In the genomic region with DNA sequence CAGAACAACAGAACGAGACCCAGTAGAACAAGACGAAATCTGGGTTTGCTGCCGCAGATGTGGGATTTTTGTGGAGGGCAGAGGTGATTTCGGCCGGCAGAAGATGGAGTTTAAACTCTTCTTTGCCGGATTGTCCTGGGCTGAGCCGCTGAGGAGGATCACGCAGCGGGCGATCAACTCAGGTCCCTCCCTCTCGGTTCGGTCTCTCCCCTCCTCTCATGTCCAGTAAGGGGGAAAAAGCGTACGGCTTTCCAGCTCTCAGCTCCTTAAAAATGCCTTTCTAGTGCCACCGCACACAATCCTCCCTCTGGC, we compare ENCODE assay signal across 8 cellular contexts. TPM values are rescaled to one million over a fixed set of nuclear protein-coding genes. Genes with fewer than 3 reads are reported as not detected.
DNase-seq lines count a peak whose midpoint lies in the region; ATAC-seq, FAIRE-seq and TF ChIP-seq lines count a peak whose summit lies in the region.

No MANE protein-coding gene starts in this region.

- TSS peak; percentile 49 for BruUV-seq in GM12878 (replicated peaks; lab: Mats Ljungman, UMichigan)

- H3K27me3 ChIP-seq in heart right ventricle (no peaks in the 10 kb centered on the region), GM12878 (replicated peaks in 1 of 2; ENCODE audit: control insufficient read depth in 2 of 2, insufficient read depth in 2 of 2, low read length in 1 of 2) (no peaks in the 10 kb centered on the region), lung (ENCODE audit: control insufficient read depth, insufficient read depth) (no peaks in the 10 kb centered on the region)

- TF ChIP-seq RAD21 in GM12878 (IDR thresholded peaks at IDR 0.05; ENCODE audit: insufficient read depth, low read depth, low read length): no peak

- ATAC-seq in heart right ventricle (no peak), Right ventricle myocardium superior (ENCODE audit: poor library complexity) (no peak), GM12878 (no peak), lung (ENCODE audit: insufficient read depth, low FRiP score) (no peak), GM21528 (IDR thresholded peaks at IDR 0.05; ENCODE audit: low FRiP score, unreplicated experiment) (no peak), GM19397 (IDR thresholded peaks at IDR 0.05; ENCODE audit: unreplicated experiment) (no peak)

- in situ Hi-C loops in GM12878 (cut with MboI) (no loop called here), GM13977 (cut with MboI; ENCODE audit: low pct_unique_long_range_greater_than_20kb, low sequenced_read_pairs, unreplicated experiment) (no loop called here)

- FAIRE-seq in GM12878 (lab: Jason Lieb, UNC): no peak

- H3K27ac ChIP-seq in heart right ventricle: peak overlapping the region; percentile 87 to 99 (median 94)
- peak overlapping the region; percentile 64 for H3K27ac ChIP-seq in GM12878 (ENCODE audit: control insufficient read depth, insufficient read depth)
- peak overlapping the region; percentile 95 to 98 for H3K27ac ChIP-seq in lung (ENCODE audit: low read depth in 1 of 2, low read length in 1 of 2)
- peak overlapping the region; percentile 83 for H3K27ac ChIP-seq in urinary bladder (ENCODE audit: low read depth)

- peaks cover 0 to 26% (median 0%) of the 10 kb centered on the region in 9 donors for H3K36me3 ChIP-seq in heart right ventricle
- H3K36me3 ChIP-seq in GM12878 (ENCODE audit: control insufficient read depth in 2 of 2, insufficient read depth in 2 of 2, low read length in 1 of 2): no peaks in the 10 kb centered on the region; a peak in 2 of 4 replicates
- no peaks in the 10 kb centered on the region for H3K36me3 ChIP-seq in lung (ENCODE audit: control insufficient read depth in 2 of 2, insufficient read depth in 2 of 2, low read length in 2 of 2)
- H3K36me3 ChIP-seq in urinary bladder (ENCODE audit: insufficient read depth): no peaks in the 10 kb centered on the region

- peaks cover 72% of the 10 kb centered on the region for H3K79me2 ChIP-seq in GM12878 (ENCODE audit: control insufficient read depth, insufficient read depth, low read length)

- DNase-seq in heart right ventricle (no peak), Right ventricle myocardium superior (no peak), GM12878 (ENCODE audit: low read depth, low spot score) (no peak), lung (ENCODE audit: low spot score) (no peak), GM13977 (ENCODE audit: low spot score) (no peak)

- H3K4me3 ChIP-seq in heart right ventricle (peak overlapping the region; percentile 68 to 93 (median 88)), GM12878 (peak overlapping the region; percentile 92), lung (peak overlapping the region; percentile 76), urinary bladder (ENCODE audit: low read depth, low read length) (peak overlapping the region; percentile 98)

- H3K9me3 ChIP-seq in heart right ventricle (no peaks in the 10 kb centered on the region), GM12878 (replicated peaks; ENCODE audit: control insufficient read depth, insufficient read depth, low read length) (no peaks in the 10 kb centered on the region), lung (ENCODE audit: control insufficient read depth in 2 of 2, insufficient read depth in 1 of 2, low read length in 1 of 2) (no peaks in the 10 kb centered on the region)

- SMC1A ChIA-PET in GM12878 (lab: Charles Lee; ENCODE audit: uncharacterized antibody, unreplicated experiment): interaction anchor here (1.0 to 3.0 kb wide), 8 partner anchors 12 to 210 kb away, joined by 3 to 11 read pairs (median 6); a partner anchor contains a TSS

- TF ChIP-seq POLR2A in GM12878 (IDR thresholded peaks at IDR 0.05; ENCODE audit: low read depth, low read length): no peak

- peaks cover 16 to 62% (median 59%) of the 10 kb centered on the region in 9 donors for H3K4me1 ChIP-seq in heart right ventricle
- H3K4me1 ChIP-seq in GM12878 (ENCODE audit: control insufficient read depth, insufficient read depth, low read length): peaks cover 17% of the 10 kb centered on the region
- H3K4me1 ChIP-seq in lung (ENCODE audit: control insufficient read depth in 2 of 2, insufficient read depth in 2 of 2, low read length in 2 of 2): peaks cover 7 to 32% of the 10 kb centered on the region in 2 donors
- peaks cover 3% of the 10 kb centered on the region for H3K4me1 ChIP-seq in urinary bladder (ENCODE audit: insufficient read depth)

- peak overlapping the region; percentile 81 for H3K4me2 ChIP-seq in GM12878 (ENCODE audit: control insufficient read depth, insufficient read depth)

- CTCF ChIA-PET in GM12878 (lab: Yijun Ruan, JAX): interaction anchor here (1.3 to 3.8 kb wide), 8 partner anchors 11 to 222 kb away, joined by 4 to 22 read pairs (median 7); a partner anchor contains a TSS

- intact Hi-C loops in heart right ventricle (cut with DNase I): loop anchor here in 5 of 10 donors (5.0 to 10.0 kb wide), 4 partner anchors 42 to 104 kb away; a partner anchor contains a TSS
- intact Hi-C loops in Right ventricle myocardium superior (cut with DNase I): no loop called here
- intact Hi-C loops in GM12878 (cut with micrococcal nuclease; ENCODE audit: unreplicated experiment): no loop called here

- H3K9ac ChIP-seq in GM12878 (ENCODE audit: control insufficient read depth, insufficient read depth, low read length): peak overlapping the region; percentile 85

- H4K20me1 ChIP-seq in GM12878 (ENCODE audit: control insufficient read depth, insufficient read depth): no peaks in the 10 kb centered on the region

- TF ChIP-seq CTCF in heart right ventricle (IDR thresholded peaks at IDR 0.05) (no peak), GM12878 (IDR thresholded peaks at IDR 0.05 in 2 of 3, conservative IDR thresholded peaks at IDR 0.05 in 1 of 3; ENCODE audit: control insufficient read depth in 2 of 3, extremely low read depth in 1 of 3, insufficient read depth in 1 of 3, low read depth in 3 of 3, low read length in 3 of 3) (no peak), lung (IDR thresholded peaks at IDR 0.05; ENCODE audit: control extremely low read depth, extremely low read depth) (no peak), GM13977 (IDR thresholded peaks at IDR 0.05; ENCODE audit: extremely low read depth, insufficient read depth, missing control alignments) (no peak)

- no peak for TF ChIP-seq EP300 in GM12878 (IDR thresholded peaks at IDR 0.05; ENCODE audit: borderline replicate concordance in 1 of 2, control insufficient read depth in 1 of 2, low read depth in 2 of 2, low read length in 2 of 2)

- no peak overlapping the region for H2AFZ ChIP-seq in GM12878 (ENCODE audit: control insufficient read depth, low read depth, low read length)

- POLR2A ChIA-PET in GM12878 (lab: Charles Lee): interaction anchor here (1.1 to 2.9 kb wide), 7 partner anchors 51 to 304 kb away, joined by 4 to 19 read pairs (median 7); a partner anchor contains a TSS

- RAD21 ChIA-PET in GM12878 (lab: Charles Lee; ENCODE audit: unreplicated experiment): interaction anchor here (2.3 to 2.9 kb wide), 2 partner anchors 49 to 222 kb away, joined by 21 to 27 read pairs; a partner anchor contains a TSS

- WGBS in heart right ventricle, 2 donors: 0% methylated on average over 15 of the region's 15 CpGs
- under 1% methylated on average over 15 of the region's 15 CpGs for WGBS in GM12878 (ENCODE audit: insufficient coverage, insufficient replicate concordance, low lambda C conversion rate, missing lambda C conversion rate)
- WGBS in lung, 2 donors: 1% methylated on average over 15 of the region's 15 CpGs
- under 1% methylated on average over 15 of the region's 15 CpGs for WGBS in urinary bladder

RNA-seq across cellular contexts. Expression of a gene that starts 2.5 kb away (rescaled TPM):
- total RNA-seq in heart right ventricle (10 to 100 TPM; 18.4 to 28.0 (median 21.6) TPM), Right ventricle myocardium superior (14.8 TPM), GM12878 (2014; rRNA removed) (28.6 and 30.1 TPM in 2 replicates), GM12878 (2014; rRNA removed; fragmentation: Illumina TruSeq; extraction: Trizol) (15.9 and 18.1 TPM in 2 replicates), GM12878 (2021) (43.9 and 44.2 TPM in 2 replicates), lung (10 to 100 TPM; 51.5 to 59.1 TPM), urinary bladder (21.1 TPM)
- polyA plus RNA-seq in heart right ventricle (10 to 100 TPM in 1 of 2 donors, 1 to 10 TPM in 1; 7.3 to 11.2 TPM), GM12878 (2011; rRNA removed) (8.6 and 22.6 TPM in 2 replicates), GM12878 (2014; fragmentation: Illumina TruSeq; extraction: Trizol) (24.7 and 27.8 TPM in 2 replicates), GM12878 (2014; fragmentation: Nextera tagmentation; extraction: Ambion mirVana) (1 to 10 TPM; 1.3 to 2.3 TPM), GM12878 (2014; rRNA removed) (33.5 and 39.8 TPM in 2 replicates), GM12878 (2016; fragmentation: Nextera tagmentation; extraction: Ambion mirVana) (10 to 100 TPM; 10.6 to 15.3 TPM), lung (10 to 100 TPM; 12.6 to 23.1 TPM), urinary bladder (30.8 TPM)
- 61.5 and 63.1 TPM in 2 replicates for total RNA-seq in GM12878 (2013; cell fraction: nucleolus; rRNA removed)
- polyA plus RNA-seq in GM12878 (2011; ENCODE audit: low read depth): 9.3 TPM
- 22.1 and 28.1 TPM in 2 replicates for polyA plus RNA-seq in GM12878 (2011; cell fraction: cytosol; rRNA removed)
- 65.0 and 92.9 TPM in 2 replicates for polyA plus RNA-seq in GM12878 (2011; cell fraction: nucleus; rRNA removed)
- 24.0 and 34.6 TPM in 2 replicates for polyA plus RNA-seq in GM12878 (2012)
- polyA minus RNA-seq in GM12878 (2011; rRNA and poly(A)+ RNA removed): 23.6 and 28.7 TPM in 2 replicates
- polyA minus RNA-seq in GM12878 (2011; cell fraction: cytosol; rRNA and poly(A)+ RNA removed): 14.8 and 15.6 TPM in 2 replicates
- polyA minus RNA-seq in GM12878 (2011; cell fraction: nucleus; rRNA and poly(A)+ RNA removed): 20.8 and 40.7 TPM in 2 replicates

RNA-seq across cellular contexts. Expression of a gene that starts 46.0 kb away (rescaled TPM):
- 1 to 10 TPM; 1.1 to 5.6 (median 2.2) TPM for total RNA-seq in heart right ventricle
- 1 to 10 TPM; 5.4 to 5.5 TPM for polyA plus RNA-seq in heart right ventricle
- 2.9 TPM for total RNA-seq in Right ventricle myocardium superior
- total RNA-seq in GM12878 (2013; cell fraction: nucleolus; rRNA removed): 66.0 and 68.2 TPM in 2 replicates
- total RNA-seq in GM12878 (2014; rRNA removed): 35.3 and 37.1 TPM in 2 replicates
- total RNA-seq in GM12878 (2014; rRNA removed; fragmentation: Illumina TruSeq; extraction: Trizol): 23.7 and 24.2 TPM in 2 replicates
- total RNA-seq in GM12878 (2021): 27.6 and 31.3 TPM in 2 replicates
- 3.0 TPM for polyA plus RNA-seq in GM12878 (2011; ENCODE audit: low read depth)
- polyA plus RNA-seq in GM12878 (2011; rRNA removed): 50.6 and 55.2 TPM in 2 replicates
- polyA plus RNA-seq in GM12878 (2011; cell fraction: cytosol; rRNA removed): 70.4 and 81.7 TPM in 2 replicates
- polyA plus RNA-seq in GM12878 (2011; cell fraction: nucleus; rRNA removed): 47.5 and 49.0 TPM in 2 replicates
- 7.6 and 12.3 TPM in 2 replicates for polyA plus RNA-seq in GM12878 (2012)
- polyA plus RNA-seq in GM12878 (2014; fragmentation: Illumina TruSeq; extraction: Trizol): 17.7 and 19.6 TPM in 2 replicates
- polyA plus RNA-seq in GM12878 (2014; fragmentation: Nextera tagmentation; extraction: Ambion mirVana): under 1 TPM in 1 of 2 experiments, not detected in 1; 0.18 TPM
- 37.7 and 38.8 TPM in 2 replicates for polyA plus RNA-seq in GM12878 (2014; rRNA removed)
- polyA plus RNA-seq in GM12878 (2016; fragmentation: Nextera tagmentation; extraction: Ambion mirVana): 10 to 100 TPM; 28.7 to 35.5 TPM
- polyA minus RNA-seq in GM12878 (2011; rRNA and poly(A)+ RNA removed): 39.0 and 44.2 TPM in 2 replicates
- 14.3 and 16.6 TPM in 2 replicates for polyA minus RNA-seq in GM12878 (2011; cell fraction: cytosol; rRNA and poly(A)+ RNA removed)
- 16.2 and 21.1 TPM in 2 replicates for polyA minus RNA-seq in GM12878 (2011; cell fraction: nucleus; rRNA and poly(A)+ RNA removed)
- 10 to 100 TPM; 10.5 to 14.2 TPM for total RNA-seq in lung
- 10 to 100 TPM; 20.6 to 29.9 TPM for polyA plus RNA-seq in lung
- 8.5 TPM for total RNA-seq in urinary bladder
- polyA plus RNA-seq in urinary bladder: 8.8 TPM

RNA-seq across cellular contexts. Expression of a gene that starts 51.3 kb away (rescaled TPM):
- total RNA-seq in heart right ventricle: 100 to 1,000 TPM in 3 of 10 donors, 10 to 100 TPM in 7; 82.8 to 159 (median 90.7) TPM
- polyA plus RNA-seq in heart right ventricle: 10 to 100 TPM; 38.3 to 51.6 TPM
- 101 TPM for total RNA-seq in Right ventricle myocardium superior
- 29.2 and 39.1 TPM in 2 replicates for total RNA-seq in GM12878 (2013; cell fraction: nucleolus; rRNA removed)
- 79.0 and 79.6 TPM in 2 replicates for total RNA-seq in GM12878 (2014; rRNA removed)
- 72.0 and 72.5 TPM in 2 replicates for total RNA-seq in GM12878 (2014; rRNA removed; fragmentation: Illumina TruSeq; extraction: Trizol)
- 291 and 302 TPM in 2 replicates for total RNA-seq in GM12878 (2021)
- 30.4 TPM for polyA plus RNA-seq in GM12878 (2011; ENCODE audit: low read depth)
- 90.1 and 150 TPM in 2 replicates for polyA plus RNA-seq in GM12878 (2011; rRNA removed)
- 162 and 176 TPM in 2 replicates for polyA plus RNA-seq in GM12878 (2011; cell fraction: cytosol; rRNA removed)
- 153 and 169 TPM in 2 replicates for polyA plus RNA-seq in GM12878 (2011; cell fraction: nucleus; rRNA removed)
- polyA plus RNA-seq in GM12878 (2012): 59.9 and 65.4 TPM in 2 replicates
- polyA plus RNA-seq in GM12878 (2014; fragmentation: Illumina TruSeq; extraction: Trizol): 75.3 and 147 TPM in 2 replicates
- polyA plus RNA-seq in GM12878 (2014; fragmentation: Nextera tagmentation; extraction: Ambion mirVana): 100 to 1,000 TPM in 1 of 2 experiments, 10 to 100 TPM in 1; 56.8 to 121 TPM
- polyA plus RNA-seq in GM12878 (2014; rRNA removed): 150 and 154 TPM in 2 replicates
- polyA plus RNA-seq in GM12878 (2016; fragmentation: Nextera tagmentation; extraction: Ambion mirVana): 100 to 1,000 TPM; 237 to 251 TPM
- polyA minus RNA-seq in GM12878 (2011; rRNA and poly(A)+ RNA removed): 172 and 176 TPM in 2 replicates
- polyA minus RNA-seq in GM12878 (2011; cell fraction: cytosol; rRNA and poly(A)+ RNA removed): 71.6 and 96.9 TPM in 2 replicates
- polyA minus RNA-seq in GM12878 (2011; cell fraction: nucleus; rRNA and poly(A)+ RNA removed): 19.0 and 28.4 TPM in 2 replicates
- 100 to 1,000 TPM in 1 of 2 donors, 10 to 100 TPM in 1; 46.2 to 168 TPM for total RNA-seq in lung
- polyA plus RNA-seq in lung: 100 to 1,000 TPM in 1 of 2 donors, 10 to 100 TPM in 1; 73.6 to 226 TPM
- 25.1 TPM for total RNA-seq in urinary bladder
- polyA plus RNA-seq in urinary bladder: 120 TPM

RNA-seq across cellular contexts. Expression of a gene that starts 57.0 kb away (rescaled TPM):
- not detected for total RNA-seq in heart right ventricle
- polyA plus RNA-seq in heart right ventricle: not detected
- total RNA-seq in Right ventricle myocardium superior: not detected
- total RNA-seq in GM12878 (2013; cell fraction: nucleolus; rRNA removed): not detected in 2 replicates
- not detected in 2 replicates for total RNA-seq in GM12878 (2014; rRNA removed)
- total RNA-seq in GM12878 (2014; rRNA removed; fragmentation: Illumina TruSeq; extraction: Trizol): not detected in 2 replicates
- total RNA-seq in GM12878 (2021): not detected in 2 replicates
- 0.33 TPM for polyA plus RNA-seq in GM12878 (2011; ENCODE audit: low read depth)
- not detected in 2 replicates for polyA plus RNA-seq in GM12878 (2011; rRNA removed)
- not detected in 2 replicates for polyA plus RNA-seq in GM12878 (2011; cell fraction: cytosol; rRNA removed)
- not detected in 2 replicates for polyA plus RNA-seq in GM12878 (2011; cell fraction: nucleus; rRNA removed)
- 0.24 and 0.58 TPM in 2 replicates for polyA plus RNA-seq in GM12878 (2012)
- polyA plus RNA-seq in GM12878 (2014; fragmentation: Illumina TruSeq; extraction: Trizol): 0.09 TPM in 1 of 2 replicates, not detected in the other
- under 1 TPM; 0.05 to 0.24 TPM for polyA plus RNA-seq in GM12878 (2014; fragmentation: Nextera tagmentation; extraction: Ambion mirVana)
- 0.09 and 0.23 TPM in 2 replicates for polyA plus RNA-seq in GM12878 (2014; rRNA removed)
- under 1 TPM; 0.36 to 0.87 TPM for polyA plus RNA-seq in GM12878 (2016; fragmentation: Nextera tagmentation; extraction: Ambion mirVana)
- not detected in 2 replicates for polyA minus RNA-seq in GM12878 (2011; rRNA and poly(A)+ RNA removed)
- not detected in 2 replicates for polyA minus RNA-seq in GM12878 (2011; cell fraction: cytosol; rRNA and poly(A)+ RNA removed)
- polyA minus RNA-seq in GM12878 (2011; cell fraction: nucleus; rRNA and poly(A)+ RNA removed): not detected in 2 replicates
- under 1 TPM in 1 of 2 donors, not detected in 1; 0.54 TPM for total RNA-seq in lung
- under 1 TPM; 0.07 to 0.18 TPM for polyA plus RNA-seq in lung
- 0.16 TPM for total RNA-seq in urinary bladder
- polyA plus RNA-seq in urinary bladder: 0.04 TPM
